19 cellular contexts compared by ENCODE assay signal in the genomic region with DNA sequence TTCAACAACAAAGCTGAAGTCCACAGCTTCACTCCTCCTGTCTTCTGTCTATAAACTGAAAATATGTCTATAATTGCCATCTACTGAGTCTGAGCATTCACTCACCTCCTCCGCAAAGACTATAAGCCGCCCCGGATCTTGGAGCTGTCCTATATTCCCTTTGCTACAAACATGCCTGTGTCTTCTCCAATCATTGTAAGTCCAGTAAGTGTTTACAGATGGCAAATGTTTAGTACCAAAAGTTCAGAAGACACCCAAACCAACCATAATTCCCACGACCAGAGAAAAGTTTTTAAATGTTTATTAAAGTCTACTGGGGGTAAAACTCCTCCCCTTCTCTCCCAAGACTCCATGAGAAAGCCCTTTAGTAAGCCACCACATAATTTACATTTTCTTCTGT.
"Had no signal": no experiment of that assay in that cellular context is flagged by ENCODE, and none has a peak within 500 bp of the region (broad histone marks: within the 10 kb centered on the region; RNA-seq: fewer than 3 reads in every experiment).

No MANE protein-coding gene starts in this region.

- H3K36me3 Mint-ChIP-seq: activated naive CD8-positive, alpha-beta T cell; mesothelial cell of epicardium; natural killer cell treated with Interleukin-12 subunit alpha and Interleukin-12 subunit beta and Interleukin-15 and Interleukin-18, amount 100 ng/mL, for 72 hours had no signal

- H3K9me3 ChIP-seq: thyroid gland had no signal

- H3K27ac ChIP-seq: WERI-Rb-1 had no signal

- H3K27ac Mint-ChIP-seq: activated naive CD8-positive, alpha-beta T cell; natural killer cell treated with Interleukin-12 subunit alpha and Interleukin-12 subunit beta and Interleukin-15 and Interleukin-18, amount 100 ng/mL, for 72 hours had no signal

- H3K4me3 Mint-ChIP-seq: activated naive CD8-positive, alpha-beta T cell; central memory CD8-positive, alpha-beta T cell; mesothelial cell of epicardium; natural killer cell treated with Interleukin-12 subunit alpha and Interleukin-12 subunit beta and Interleukin-15 and Interleukin-18, amount 100 ng/mL, for 72 hours; stimulated activated naive B cell treated with anti-CD40 and anti-IgM and Interleukin-4, amounts not matched to agents 10 μg/mL and 1 μg/mL and 100 μg/mL, for 72 hours had no signal

- DNase-seq: activated CD4-positive, alpha-beta T cell treated with anti-CD3 and anti-CD28 coated beads for 1 hour; activated CD4-positive, alpha-beta T cell treated with anti-CD3 and anti-CD28 coated beads, Interleukin-2, amount 50 U/mL, for 4 hours; activated T-cell treated with anti-CD3 and anti-CD28 coated beads for 4 hours; amniotic stem cell; cortex of kidney; hippocampal formation; left cardiac atrium; retina; stimulated activated naive B cell treated with anti-CD40 and anti-IgM and Interleukin-4, amounts not matched to agents 10 μg/mL and 1 μg/mL and 100 μg/mL, for 72 hours; SW 1271; T-helper 2 cell; thyroid gland; WERI-Rb-1 had no signal

- FAIRE-seq: islet of Langerhans had no signal

- H3K27me3 Mint-ChIP-seq: stimulated activated naive B cell treated with anti-CD40 and anti-IgM and Interleukin-4, amounts not matched to agents 10 μg/mL and 1 μg/mL and 100 μg/mL, for 72 hours had no signal

- H3K36me3 ChIP-seq: thyroid gland, WERI-Rb-1 had no signal

- H3K27me3 ChIP-seq: thyroid gland had no signal

- ATAC-seq: natural killer cell treated with Interleukin-12 subunit alpha and Interleukin-12 subunit beta and Interleukin-15 and Interleukin-18, amount 100 ng/mL, for 72 hours; stimulated activated naive B cell treated with anti-CD40 and anti-IgM and Interleukin-4, amounts not matched to agents 10 μg/mL and 1 μg/mL and 100 μg/mL, for 72 hours had no signal

- H3K9me3 Mint-ChIP-seq: central memory CD8-positive, alpha-beta T cell; mesothelial cell of epicardium; natural killer cell treated with Interleukin-12 subunit alpha and Interleukin-12 subunit beta and Interleukin-15 and Interleukin-18, amount 100 ng/mL, for 72 hours; stimulated activated naive B cell treated with anti-CD40 and anti-IgM and Interleukin-4, amounts not matched to agents 10 μg/mL and 1 μg/mL and 100 μg/mL, for 72 hours had no signal

- H3K4me3 ChIP-seq: lung, thyroid gland had no signal
